1 cellular context compared by ENCODE assay signal in genomic region chr6:37110455-37111155, GRCh38.
TF ChIP-seq lines count a peak whose summit lies in the region.

No MANE protein-coding gene starts in this region.

TF ChIP-seq in HepG2, 621 proteins besides CTCF, POLR2A, EP300 and RAD21 (continued from another document and continues in another):
- TF ChIP-seq ZFP91 (CRISPR knock-in tag; IDR thresholded peaks at IDR 0.05; ENCODE audit: borderline replicate concordance) (no peak), NONO (IDR thresholded peaks at IDR 0.05) (no peak), NONO (CRISPR knock-in tag; conservative IDR thresholded peaks at IDR 0.05) (no peak; the same call in 1 of the 2 replicates), ZZZ3 (CRISPR knock-in tag; IDR thresholded peaks at IDR 0.05; ENCODE audit: borderline replicate concordance) (no peak), NCOR1 (IDR thresholded peaks at IDR 0.05; ENCODE audit: borderline replicate concordance, low read length) (peak; percentile 89; the same call in 1 of the 2 replicates), DR1 (CRISPR knock-in tag; IDR thresholded peaks at IDR 0.05) (no peak), HIC2 (CRISPR knock-in tag; IDR thresholded peaks at IDR 0.05; ENCODE audit: low read depth) (peak; percentile 33; the same call in 1 of the 2 replicates), NFATC3 (CRISPR knock-in tag; IDR thresholded peaks at IDR 0.05) (no peak; the same call in 1 of the 2 replicates), HMG20B (CRISPR knock-in tag; conservative IDR thresholded peaks at IDR 0.05) (peak; percentile 91), ZNF510 (CRISPR knock-in tag; IDR thresholded peaks at IDR 0.05; ENCODE audit: low read depth) (no peak), RBM39 (IDR thresholded peaks at IDR 0.05; ENCODE audit: low read depth, low read length, poor library complexity, severe bottlenecking) (no peak), AFF4 (CRISPR knock-in tag; IDR thresholded peaks at IDR 0.05) (no peak), ZNF326 (CRISPR knock-in tag; IDR thresholded peaks at IDR 0.05; ENCODE audit: borderline replicate concordance) (no peak), ARID3A (IDR thresholded peaks at IDR 0.05; ENCODE audit: low read depth, low read length) (peak; percentile 56; the same call in 1 of the 2 replicates), MLXIP (CRISPR knock-in tag; IDR thresholded peaks at IDR 0.05; ENCODE audit: borderline replicate concordance) (no peak), STAT6 (CRISPR knock-in tag; IDR thresholded peaks at IDR 0.05; ENCODE audit: borderline replicate concordance) (no peak), ZXDC (CRISPR knock-in tag; IDR thresholded peaks at IDR 0.05) (no peak), PRPF4 (IDR thresholded peaks at IDR 0.05; ENCODE audit: low read depth, low read length, poor library complexity, severe bottlenecking) (no peak), ZNF530 (CRISPR knock-in tag; IDR thresholded peaks at IDR 0.05; ENCODE audit: low read depth) (no peak), ZFP1 (CRISPR knock-in tag; IDR thresholded peaks at IDR 0.05) (peak; percentile 63; the same call in 1 of the 2 replicates), ZNF513 (CRISPR knock-in tag; conservative IDR thresholded peaks at IDR 0.05) (no peak), ATM (IDR thresholded peaks at IDR 0.05; ENCODE audit: borderline replicate concordance) (no peak), CEBPZ (IDR thresholded peaks at IDR 0.05; ENCODE audit: low read length) (no peak), RBM22 (optimal IDR thresholded peaks at IDR 0.05; ENCODE audit: low read length) (no peak), TRIM22 (IDR thresholded peaks at IDR 0.05) (no peak), ZNF44 (CRISPR knock-in tag; IDR thresholded peaks at IDR 0.05) (no peak), ZNF614 (CRISPR knock-in tag; IDR thresholded peaks at IDR 0.05; ENCODE audit: borderline replicate concordance) (peak; percentile 49; the same call in 1 of the 2 replicates)
